ENCODE assay signal across 8 cellular contexts in the genomic region with DNA sequence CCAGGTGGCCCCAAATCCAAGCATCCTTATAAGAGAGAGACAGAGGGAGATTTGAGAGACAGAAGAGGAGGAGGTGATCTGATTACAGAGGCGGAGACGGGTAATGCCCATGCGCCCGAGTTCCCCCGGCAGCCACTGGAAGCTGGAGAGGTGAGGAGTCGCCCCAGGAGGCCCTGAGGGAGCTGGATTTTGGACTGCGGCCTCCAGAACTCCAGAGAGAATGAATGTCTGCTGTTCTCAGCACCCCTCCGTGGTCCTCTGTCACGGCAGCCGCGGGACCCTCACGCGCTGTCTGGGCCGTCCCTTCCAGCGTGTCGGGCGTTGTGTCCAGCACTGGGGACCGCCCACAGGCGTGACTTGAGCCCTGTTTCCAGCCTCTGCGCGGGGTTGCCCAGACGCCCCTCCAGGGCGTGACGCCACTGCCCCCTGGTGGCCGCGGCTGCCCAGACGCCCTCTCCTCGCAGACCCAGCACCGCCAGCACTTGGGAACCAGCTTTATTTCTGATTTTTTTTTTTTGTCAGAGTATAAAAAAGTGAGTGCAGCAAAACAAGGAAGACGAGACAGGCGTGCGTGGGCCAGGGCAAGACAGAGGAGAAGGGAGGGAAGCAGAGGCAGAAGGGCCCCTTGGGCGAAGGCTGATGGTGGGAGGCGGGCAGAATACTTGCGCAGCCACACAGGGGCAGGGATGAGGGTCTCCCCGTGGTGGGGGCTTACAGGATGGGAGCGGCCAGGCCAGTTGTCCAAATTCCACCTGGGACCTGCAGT. TPM values are rescaled to one million over a fixed set of nuclear protein-coding genes. Genes with fewer than 3 reads are reported as not detected.
A peak's percentile ranks its signal among the peaks of the same experiment; 100 is the strongest.
DNase-seq lines count a peak whose midpoint lies in the region; ATAC-seq and TF ChIP-seq lines count a peak whose summit lies in the region.

No MANE protein-coding gene starts in this region.

- BruUV-seq in Panc1 (replicated peaks; lab: Mats Ljungman, UMichigan), result no TSS peak

- CTCF ChIA-PET in Panc1 (lab: Charles Lee), result interaction anchor here (0.6 to 0.9 kb wide), 3 partner anchors 18 to 346 kb away, joined by 3 to 9 read pairs (median 4); no protein-coding TSS in a partner anchor

- H3K27ac Mint-ChIP-seq in activated T-helper 17 cell treated with anti-CD3 and anti-CD28 coated beads, Interleukin-2, amount 50 U/mL, for 72 hours, result peak overlapping the region; percentile 66
- H3K27ac Mint-ChIP-seq in naive B cell, result peak overlapping the region in 4 of 6 donors; percentile 41 to 92 (median 64)
- H3K27ac Mint-ChIP-seq in stimulated activated naive CD8-positive, alpha-beta T cell treated with anti-CD3 and anti-CD28 coated beads, Interleukin-15, Interleukin-2, amounts not matched to agents 100 ng/mL and 50 ng/mL, for 24 hours, result peak overlapping the region; percentile 56

- intact Hi-C loops in Panc1 (cut with micrococcal nuclease; ENCODE audit: unreplicated experiment), result no loop called here

- H3K27me3 Mint-ChIP-seq in activated T-helper 17 cell treated with anti-CD3 and anti-CD28 coated beads, Interleukin-2, amount 50 U/mL, for 72 hours, result no peaks in the 10 kb centered on the region
- no peaks in the 10 kb centered on the region for H3K27me3 Mint-ChIP-seq in naive B cell
- no peaks in the 10 kb centered on the region for H3K27me3 Mint-ChIP-seq in stimulated activated naive CD8-positive, alpha-beta T cell treated with anti-CD3 and anti-CD28 coated beads, Interleukin-15, Interleukin-2, amounts not matched to agents 100 ng/mL and 50 ng/mL, for 24 hours

- peak overlapping the region; percentile 39 to 55 for H3K4me3 ChIP-seq in Panc1 (ENCODE audit: low read depth in 2 of 2, low read length in 2 of 2)

- in situ Hi-C loops in Panc1 (cut with HindIII; ENCODE audit: low pct_unique_long_range_greater_than_20kb, low sequenced_read_pairs), result no loop called here

- DNase-seq in EL (peak; percentile 82), HuH-7.5 (ENCODE audit: low spot score) (peak; percentile 99), Panc1 (ENCODE audit: low read depth, low spot score) (no peak), fibroblast of gingiva (ENCODE audit: low read depth) (peak; percentile 79), naive B cell (peak; percentile 74)

- ATAC-seq in Panc1 (peak; percentile 81), naive B cell (ENCODE audit: low read depth in 2 of 2) (peak; percentile 72 to 78), HG03196 (IDR thresholded peaks at IDR 0.05; ENCODE audit: unreplicated experiment) (no peak)
- ATAC-seq in activated T-helper 17 cell treated with anti-CD3 and anti-CD28 coated beads, Interleukin-2, amount 50 U/mL, for 72 hours (replicated peaks), result peak; percentile 38

- peaks cover 38% of the 10 kb centered on the region for H3K4me1 ChIP-seq in Panc1 (ENCODE audit: control insufficient read depth, insufficient read depth, low read length)

- peak overlapping the region; percentile 72 for H3K27ac ChIP-seq in Panc1 (ENCODE audit: low read length)

- peaks cover 31% of the 10 kb centered on the region for H3K4me1 Mint-ChIP-seq in activated T-helper 17 cell treated with anti-CD3 and anti-CD28 coated beads, Interleukin-2, amount 50 U/mL, for 72 hours
- peaks cover 37 to 41% (median 37%) of the 10 kb centered on the region in 3 donors for H3K4me1 Mint-ChIP-seq in naive B cell
- peaks cover 35% of the 10 kb centered on the region for H3K4me1 Mint-ChIP-seq in stimulated activated naive CD8-positive, alpha-beta T cell treated with anti-CD3 and anti-CD28 coated beads, Interleukin-15, Interleukin-2, amounts not matched to agents 100 ng/mL and 50 ng/mL, for 24 hours (ENCODE audit: low read depth)

- H3K36me3 Mint-ChIP-seq in activated T-helper 17 cell treated with anti-CD3 and anti-CD28 coated beads, Interleukin-2, amount 50 U/mL, for 72 hours (ENCODE audit: low read depth), result peaks cover 38% of the 10 kb centered on the region
- H3K36me3 Mint-ChIP-seq in naive B cell, result peaks cover 0 to 18% of the 10 kb centered on the region in 2 donors
- H3K36me3 Mint-ChIP-seq in stimulated activated naive CD8-positive, alpha-beta T cell treated with anti-CD3 and anti-CD28 coated beads, Interleukin-15, Interleukin-2, amounts not matched to agents 100 ng/mL and 50 ng/mL, for 24 hours (ENCODE audit: low read depth), result peaks cover 24% of the 10 kb centered on the region

- H3K27me3 ChIP-seq in Panc1 (ENCODE audit: control insufficient read depth, insufficient read depth, low read length), result no peaks in the 10 kb centered on the region

- H3K36me3 ChIP-seq in Panc1 (ENCODE audit: control insufficient read depth, insufficient read depth, low read length), result no peaks in the 10 kb centered on the region; the same call in 1 of the 2 replicates

- H3K9me3 ChIP-seq in Panc1 (ENCODE audit: control insufficient read depth, insufficient read depth, low read depth, low read length), result no peaks in the 10 kb centered on the region

- H3K9me3 Mint-ChIP-seq in activated T-helper 17 cell treated with anti-CD3 and anti-CD28 coated beads, Interleukin-2, amount 50 U/mL, for 72 hours, result no peaks in the 10 kb centered on the region
- H3K9me3 Mint-ChIP-seq in naive B cell, result no peaks in the 10 kb centered on the region
- no peaks in the 10 kb centered on the region for H3K9me3 Mint-ChIP-seq in stimulated activated naive CD8-positive, alpha-beta T cell treated with anti-CD3 and anti-CD28 coated beads, Interleukin-15, Interleukin-2, amounts not matched to agents 100 ng/mL and 50 ng/mL, for 24 hours

- peak overlapping the region; percentile 30 for H3K4me3 Mint-ChIP-seq in activated T-helper 17 cell treated with anti-CD3 and anti-CD28 coated beads, Interleukin-2, amount 50 U/mL, for 72 hours
- peak overlapping the region in 3 of 8 donors; percentile 55 to 68 (median 57) for H3K4me3 Mint-ChIP-seq in naive B cell
- no peak overlapping the region for H3K4me3 Mint-ChIP-seq in stimulated activated naive CD8-positive, alpha-beta T cell treated with anti-CD3 and anti-CD28 coated beads, Interleukin-15, Interleukin-2, amounts not matched to agents 100 ng/mL and 50 ng/mL, for 24 hours

- TF ChIP-seq CTCF in Panc1 (IDR thresholded peaks at IDR 0.05), result peak; percentile 100

- POLR2A ChIA-PET in Panc1 (lab: Charles Lee), result interaction anchor here (0.6 kb wide), 2 partner anchors 79 to 454 kb away, joined by 3 to 12 read pairs; a partner anchor contains a TSS

RNA-seq across cellular contexts. Expression of a gene that starts 4.1 kb away (rescaled TPM):
- 17.9 TPM for total RNA-seq in Panc1 (2021; ENCODE audit: unreplicated experiment)
- 13.6 TPM for polyA plus RNA-seq in Panc1 (2012; ENCODE audit: insufficient read length)
- total RNA-seq in activated T-helper 17 cell treated with anti-CD3 and anti-CD28 coated beads, Interleukin-2, amount 50 U/mL, for 72 hours, result 10 to 100 TPM; 13.9 to 21.3 TPM
- under 1 TPM in 5 of 6 donors, not detected in 1; 0.16 to 0.69 (median 0.60) TPM for polyA plus RNA-seq in naive B cell (ENCODE audit: low read depth in 6 of 6)

RNA-seq across cellular contexts. Expression of a gene that starts 5.6 kb away (rescaled TPM):
- total RNA-seq in Panc1 (2021; ENCODE audit: unreplicated experiment), result 8.8 TPM
- polyA plus RNA-seq in Panc1 (2012; ENCODE audit: insufficient read length), result 13.2 TPM
- 10 to 100 TPM; 21.4 to 32.7 TPM for total RNA-seq in activated T-helper 17 cell treated with anti-CD3 and anti-CD28 coated beads, Interleukin-2, amount 50 U/mL, for 72 hours
- polyA plus RNA-seq in naive B cell (ENCODE audit: low read depth in 6 of 6), result 1 to 10 TPM; 2.0 to 7.1 (median 5.8) TPM

RNA-seq across cellular contexts. Expression of a gene that starts 7.1 kb away (rescaled TPM):
- total RNA-seq in Panc1 (2021; ENCODE audit: unreplicated experiment), result 88.4 TPM
- 125 TPM for polyA plus RNA-seq in Panc1 (2012; ENCODE audit: insufficient read length)
- 10 to 100 TPM; 88.5 to 97.4 TPM for total RNA-seq in activated T-helper 17 cell treated with anti-CD3 and anti-CD28 coated beads, Interleukin-2, amount 50 U/mL, for 72 hours
- 10 to 100 TPM; 46.4 to 83.8 (median 66.9) TPM for polyA plus RNA-seq in naive B cell (ENCODE audit: low read depth in 6 of 6)

RNA-seq across cellular contexts. Expression of a gene that starts 17.6 kb away (rescaled TPM):
- 47.4 TPM for total RNA-seq in Panc1 (2021; ENCODE audit: unreplicated experiment)
- 76.5 TPM for polyA plus RNA-seq in Panc1 (2012; ENCODE audit: insufficient read length)
- total RNA-seq in activated T-helper 17 cell treated with anti-CD3 and anti-CD28 coated beads, Interleukin-2, amount 50 U/mL, for 72 hours, result 10 to 100 TPM; 27.5 to 36.2 TPM
- polyA plus RNA-seq in naive B cell (ENCODE audit: low read depth in 6 of 6), result 10 to 100 TPM; 11.3 to 62.0 (median 31.7) TPM
